ENCODE assay signal across 8 cellular contexts in genomic region chr17:7136266-7136877, GRCh38. TPM values are rescaled to one million over a fixed set of nuclear protein-coding genes. Genes with fewer than 3 reads are reported as not detected.
DNase-seq lines count a peak whose midpoint lies in the region; ATAC-seq and TF ChIP-seq lines count a peak whose summit lies in the region.

No MANE protein-coding gene starts in this region.

- H3K4me3 ChIP-seq in GM12875 (ENCODE audit: low read depth, low read length) = no peak overlapping the region

- peak; percentile 73 for ATAC-seq in left lobe of liver
- ATAC-seq in HG03342 (IDR thresholded peaks at IDR 0.05; ENCODE audit: unreplicated experiment) = no peak

- peak; percentile 73 for TF ChIP-seq CTCF in GM12875 (IDR thresholded peaks at IDR 0.05; ENCODE audit: borderline replicate concordance, insufficient read depth, low read depth, low read length)

- DNase-seq in NCI-H2171 (lab: John Stamatoyannopoulos, UW) (peak; percentile 69), left lobe of liver (ENCODE audit: low spot score) (peak; percentile 73), NK-92 (lab: John Stamatoyannopoulos, UW; ENCODE audit: unreplicated experiment) (no peak)
- peak; percentile 60 for DNase-seq in activated CD4-positive, CD25-positive, alpha-beta regulatory T cell treated with anti-CD3 and anti-CD28 coated beads, Interleukin-2, amount 50 U/mL, for 16 hours (ENCODE audit: low read depth, low spot score)
- peak; percentile 63 for DNase-seq in central memory CD4-positive, alpha-beta T cell
- peak; percentile 84 for DNase-seq in stimulated activated CD4-positive, alpha-beta T cell treated with anti-CD3 and anti-CD28 coated beads, Interleukin-4, amount 100 ng/mL, for 24 hours

RNA-seq across cellular contexts. Expression of gene ASGR2, which starts 21.8 kb away (rescaled TPM):
- total RNA-seq in left lobe of liver = 442 TPM

RNA-seq across cellular contexts. Expression of gene ASGR1, which starts 42.8 kb away (rescaled TPM):
- 526 TPM for total RNA-seq in left lobe of liver

RNA-seq across cellular contexts. Expression of gene CLEC10A, which starts 56.3 kb away (rescaled TPM):
- 1.1 TPM for total RNA-seq in left lobe of liver
